10 cellular contexts compared by ENCODE assay signal in genomic region chr17:46264456-46265198, GRCh38. TPM values are rescaled to one million over a fixed set of nuclear protein-coding genes. Genes with fewer than 3 reads are reported as not detected.
DNase-seq lines count a peak whose midpoint lies in the region; ATAC-seq, FAIRE-seq and TF ChIP-seq lines count a peak whose summit lies in the region.
"Had no signal": no experiment of that assay in that cellular context is flagged by ENCODE, and none has a peak within 500 bp of the region (broad histone marks: within the 10 kb centered on the region; RNA-seq: fewer than 3 reads in every experiment).

No MANE protein-coding gene starts in this region.

- H3K27me3 ChIP-seq in hepatocyte (peaks cover 10% of the 10 kb centered on the region), gastrocnemius medialis (no peaks in the 10 kb centered on the region)

- TF ChIP-seq POLR2A in H54 (IDR thresholded peaks at IDR 0.05; ENCODE audit: low read depth, low read length), result no peak
- TF ChIP-seq POLR2A in gastrocnemius medialis (IDR thresholded peaks at IDR 0.05), result no peak

- TF ChIP-seq CTCF in WI38 (IDR thresholded peaks at IDR 0.05; ENCODE audit: low read depth, low read length) (no peak), hepatocyte (IDR thresholded peaks at IDR 0.05; ENCODE audit: poor library complexity) (no peak), gastrocnemius medialis (IDR thresholded peaks at IDR 0.05 in 4 of 5, conservative IDR thresholded peaks at IDR 0.05 in 1 of 5) (no peak)

- H3K4me3 ChIP-seq in WI38 (ENCODE audit: low read depth, low read length) (0 out of 2 replicates have a peak overlapping the region, but pooled peaks have one; percentile 6), hepatocyte (no peak overlapping the region), gastrocnemius medialis (no peak overlapping the region)

- H3K9me3 ChIP-seq in hepatocyte (ENCODE audit: low read depth) (no peaks in the 10 kb centered on the region), gastrocnemius medialis (no peaks in the 10 kb centered on the region)
- H3K9me3 ChIP-seq: neutrophil had no signal

- no peaks in the 10 kb centered on the region for H3K9me2 ChIP-seq in hepatocyte (replicated peaks; ENCODE audit: insufficient read depth)

- H3K4me2 ChIP-seq in hepatocyte, result peak overlapping the region; percentile 12

- no peaks in the 10 kb centered on the region for H4K20me1 ChIP-seq in hepatocyte (ENCODE audit: insufficient read depth, poor library complexity, severe bottlenecking)

- ATAC-seq in HG02870 (IDR thresholded peaks at IDR 0.05; ENCODE audit: unreplicated experiment) (no peak), gastrocnemius medialis (no peak)

- H3K27ac ChIP-seq in hepatocyte (peak overlapping the region; percentile 38), gastrocnemius medialis (peak overlapping the region in 2 of 4 donors; percentile 8 to 38)
- H3K27ac ChIP-seq: neutrophil had no signal

- H3K79me2 ChIP-seq in hepatocyte, result no peaks in the 10 kb centered on the region

- WGBS in hepatocyte (ENCODE audit: low lambda C conversion rate, missing lambda C conversion rate), result 31% methylated on average over 3 of the region's 3 CpGs

- peaks cover 13% of the 10 kb centered on the region for H3K4me1 ChIP-seq in hepatocyte (ENCODE audit: insufficient read depth)
- H3K4me1 ChIP-seq in gastrocnemius medialis, result peaks cover 7 to 19% of the 10 kb centered on the region in 2 donors

- intact Hi-C loops in gastrocnemius medialis (cut with DNase I; ENCODE audit: low total_unique reads), result loop anchor here (5.0 kb wide), 1 partner anchor 367 kb away; no protein-coding TSS in a partner anchor

- DNase-seq in AG08395 (ENCODE audit: low spot score) (peak; percentile 78), H54 (ENCODE audit: insufficient read length, low spot score) (peak; percentile 84), hepatocyte (ENCODE audit: low spot score) (peak; percentile 72), activated gamma-delta T cell treated with Interleukin-2 at 50 U/mL for 16 hours (no peak), NCI-H1930 (lab: John Stamatoyannopoulos, UW) (no peak), gastrocnemius medialis (no peak)
- DNase-seq: KG1 had no signal

- peak; percentile 20 for FAIRE-seq in H54 (lab: Jason Lieb, UNC)

- H3K36me3 ChIP-seq in hepatocyte (replicated peaks; ENCODE audit: insufficient read depth, low read depth), result no peaks in the 10 kb centered on the region
- no peaks in the 10 kb centered on the region for H3K36me3 ChIP-seq in gastrocnemius medialis
- H3K36me3 ChIP-seq: neutrophil had no signal

- in situ Hi-C loops in gastrocnemius medialis (cut with MboI; ENCODE audit: low sequenced_read_pairs in 4 of 4), result loop anchor here in 1 of 4 donors (25.0 kb wide), 1 partner anchor 677 kb away; no protein-coding TSS in a partner anchor

- no peak overlapping the region for H2AFZ ChIP-seq in hepatocyte

RNA-seq across cellular contexts. Expression of gene LRRC37A, which starts 30.3 kb away (rescaled TPM):
- total RNA-seq in hepatocyte (1.4 and 1.9 TPM in 2 replicates), gastrocnemius medialis (1 to 10 TPM in 2 of 4 donors, under 1 TPM in 2; 0.29 to 3.7 (median 1.1) TPM)
- polyA plus RNA-seq in hepatocyte, result 1.2 and 1.3 TPM in 2 replicates

Comparison
In these comparisons a context has a peak if more than half of its experiments do, and no peak if none do; other contexts are left out.
1. DNase-seq: peak in AG08395 (single experiment), H54 (single experiment) and hepatocyte (single experiment); none in activated gamma-delta T cell treated with Interleukin-2 at 50 U/mL for 16 hours (single experiment), NCI-H1930 (0 of 2) and gastrocnemius medialis (0 of 2).